ENCODE assay signal across 18 cellular contexts in the genomic region with DNA sequence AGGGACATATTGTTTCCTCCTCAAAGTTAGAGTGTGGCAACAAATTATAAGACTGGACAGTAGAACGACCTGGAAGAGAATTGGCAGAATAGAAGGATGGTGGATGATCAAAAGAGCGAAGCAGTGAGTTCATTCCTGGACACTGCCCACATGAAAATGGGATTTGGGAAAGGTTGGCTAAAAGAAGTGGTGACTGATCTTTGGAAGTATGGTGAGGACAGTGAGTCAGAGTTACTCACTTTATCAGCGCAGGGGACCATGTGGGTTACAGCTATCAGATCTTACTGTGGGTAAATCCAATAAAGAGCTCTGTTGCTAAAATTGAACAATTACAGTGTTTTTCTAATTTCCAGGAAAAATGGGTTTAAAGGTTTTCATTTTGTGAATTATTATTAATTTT. TPM values are rescaled to one million over a fixed set of nuclear protein-coding genes. Genes with fewer than 3 reads are reported as not detected.
DNase-seq lines count a peak whose midpoint lies in the region; ATAC-seq and TF ChIP-seq lines count a peak whose summit lies in the region.
"Had no signal": no experiment of that assay in that cellular context is flagged by ENCODE, and none has a peak within 500 bp of the region (broad histone marks: within the 10 kb centered on the region; RNA-seq: fewer than 3 reads in every experiment).

No MANE protein-coding gene starts in this region.

- H3K4me1 ChIP-seq in breast epithelium = peaks cover 0 to 8% of the 10 kb centered on the region in 2 donors

- H3K9me3 Mint-ChIP-seq in MCF 10A (ENCODE audit: unreplicated experiment) (no peaks in the 10 kb centered on the region), type B pancreatic cell (no peaks in the 10 kb centered on the region)

- no peaks in the 10 kb centered on the region for H3K36me3 ChIP-seq in breast epithelium
- H3K36me3 ChIP-seq: neutrophil, upper lobe of right lung, WERI-Rb-1 had no signal

- H3K36me3 Mint-ChIP-seq in MCF 10A (ENCODE audit: insufficient read depth, unreplicated experiment) (no peaks in the 10 kb centered on the region), type B pancreatic cell (no peaks in the 10 kb centered on the region)

- H3K4me3 ChIP-seq in breast epithelium (no peak overlapping the region), fibroblast of the aortic adventitia (ENCODE audit: low read depth, low read length) (no peak overlapping the region)
- H3K4me3 ChIP-seq: GM12878, upper lobe of right lung had no signal

- H3K27me3 Mint-ChIP-seq in MCF 10A (ENCODE audit: insufficient read depth, unreplicated experiment) (no peaks in the 10 kb centered on the region), type B pancreatic cell (peaks cover 30% of the 10 kb centered on the region)

- H3K4me3 Mint-ChIP-seq in MCF 10A (ENCODE audit: unreplicated experiment) (no peak overlapping the region), type B pancreatic cell (peak overlapping the region; percentile 34)

- no peak overlapping the region for H3K27ac ChIP-seq in breast epithelium
- H3K27ac ChIP-seq in substantia nigra (ENCODE audit: low read depth, low read length, poor library complexity, severe bottlenecking) = no peak overlapping the region
- H3K27ac ChIP-seq: neutrophil, upper lobe of right lung, WERI-Rb-1 had no signal

- POLR2A ChIA-PET in MCF 10A (lab: Yijun Ruan, JAX) = no interaction called here

- H3K4me1 Mint-ChIP-seq in MCF 10A (ENCODE audit: insufficient read depth, unreplicated experiment) (peaks cover 16% of the 10 kb centered on the region), type B pancreatic cell (ENCODE audit: unreplicated experiment) (peaks cover 11% of the 10 kb centered on the region)

- intact Hi-C loops in MCF 10A (cut with micrococcal nuclease) (no loop called here), breast epithelium (cut with DNase I; ENCODE audit: low total_unique reads) (no loop called here)

- no peaks in the 10 kb centered on the region for H3K9me3 ChIP-seq in breast epithelium
- H3K9me3 ChIP-seq: neutrophil, upper lobe of right lung had no signal

- in situ Hi-C loops in GM13976 (cut with MboI; ENCODE audit: low sequenced_read_pairs, unreplicated experiment) = no loop called here

- CTCF ChIA-PET in MCF 10A (lab: Yijun Ruan, JAX) = no interaction called here

- no TSS peak for BruUV-seq in MCF 10A (replicated peaks; lab: Mats Ljungman, UMichigan)

- H3K27me3 ChIP-seq in breast epithelium = no peaks in the 10 kb centered on the region
- H3K27me3 ChIP-seq: upper lobe of right lung had no signal

- no peak overlapping the region for H3K27ac Mint-ChIP-seq in MCF 10A (ENCODE audit: low read depth, unreplicated experiment)
- H3K27ac Mint-ChIP-seq in type B pancreatic cell = no peak overlapping the region

- peak; percentile 33; the same call in 2 of the 3 replicates for ATAC-seq in SK-N-SH treated with all-trans-retinoic acid at 6 μM for 48 hours
- ATAC-seq: GM12878, upper lobe of right lung had no signal

- peak; percentile 69 for DNase-seq in MCF 10A (ENCODE audit: unreplicated experiment)
- no peak for DNase-seq in breast epithelium (ENCODE audit: low spot score in 2 of 2)
- peak; percentile 75 for DNase-seq in fibroblast of the aortic adventitia (ENCODE audit: low read depth)
- DNase-seq in type B pancreatic cell (ENCODE audit: extremely low spot score, unreplicated experiment) = no peak
- no peak for DNase-seq in GM13976 (ENCODE audit: low spot score)
- DNase-seq in NOMO-1 treated with DMSO at 0.1 percent for 48 hours (lab: John Stamatoyannopoulos, UW; ENCODE audit: unreplicated experiment) = no peak
- DNase-seq in substantia nigra (lab: John Stamatoyannopoulos, UW) = no peak
- DNase-seq: activated CD8-positive, alpha-beta memory T cell treated with anti-CD3 and anti-CD28 coated beads, Interleukin-2, amount 50 U/mL, for 48 hours; DMS 273 treated with DMSO at 0.1 percent for 48 hours; NCI-H1092 treated with DMSO at 0.1 percent for 48 hours; NCI-H526 treated with DMSO at 0.1 percent for 48 hours; SHP77 treated with DMSO at 0.1 percent for 48 hours; stimulated activated CD4-positive, alpha-beta T cell treated with anti-CD3 and anti-CD28 coated beads, Interleukin-15, amount 100 ng/mL, for 24 hours; upper lobe of right lung; WERI-Rb-1 had no signal

- no peak for TF ChIP-seq POLR2A in breast epithelium (IDR thresholded peaks at IDR 0.05)

- TF ChIP-seq CTCF in MCF 10A (IDR thresholded peaks at IDR 0.05; ENCODE audit: unreplicated experiment) = no peak
- TF ChIP-seq CTCF in breast epithelium (IDR thresholded peaks at IDR 0.05) = no peak
- TF ChIP-seq CTCF in fibroblast of the aortic adventitia (IDR thresholded peaks at IDR 0.05; ENCODE audit: insufficient read depth, low read length) = no peak
- no peak for TF ChIP-seq CTCF in type B pancreatic cell (conservative IDR thresholded peaks at IDR 0.05)
- no peak for TF ChIP-seq CTCF in GM13976 (IDR thresholded peaks at IDR 0.05; ENCODE audit: borderline replicate concordance, control extremely low read depth, extremely low read depth, insufficient read depth, missing control alignments)

TF ChIP-seq in SK-N-SH treated with all-trans-retinoic acid at 6 μM for 48 hours, 23 proteins besides CTCF, POLR2A, EP300 and RAD21:
- peak; percentile 43 for TF ChIP-seq ISL1 (CRISPR knock-in tag; IDR thresholded peaks at IDR 0.05)
- TF ChIP-seq ZNF8 (CRISPR knock-in tag; IDR thresholded peaks at IDR 0.05) = no peak

RNA-seq across cellular contexts. Expression of a gene that starts 2.7 kb away (rescaled TPM):
- total RNA-seq in MCF 10A (2022) (115 and 141 TPM in 2 replicates), breast epithelium (10 to 100 TPM; 25.9 to 64.9 (median 31.0) TPM), fibroblast of the aortic adventitia (ENCODE audit: low replicate concordance) (30.1 and 30.8 TPM in 2 replicates), type B pancreatic cell (ENCODE audit: low replicate concordance) (41.8 and 50.6 TPM in 2 replicates)

Comparison
In these comparisons a context has a peak if more than half of its experiments do, and no peak if none do; other contexts are left out.
1. DNase-seq: peak in MCF 10A (single experiment) and fibroblast of the aortic adventitia (single experiment); none in breast epithelium (0 of 2), type B pancreatic cell (single experiment), GM13976 (single experiment), NOMO-1 treated with DMSO at 0.1 percent for 48 hours (single experiment) and substantia nigra (0 of 49).